ENCODE assay signal across 7 cellular contexts in the genomic region with DNA sequence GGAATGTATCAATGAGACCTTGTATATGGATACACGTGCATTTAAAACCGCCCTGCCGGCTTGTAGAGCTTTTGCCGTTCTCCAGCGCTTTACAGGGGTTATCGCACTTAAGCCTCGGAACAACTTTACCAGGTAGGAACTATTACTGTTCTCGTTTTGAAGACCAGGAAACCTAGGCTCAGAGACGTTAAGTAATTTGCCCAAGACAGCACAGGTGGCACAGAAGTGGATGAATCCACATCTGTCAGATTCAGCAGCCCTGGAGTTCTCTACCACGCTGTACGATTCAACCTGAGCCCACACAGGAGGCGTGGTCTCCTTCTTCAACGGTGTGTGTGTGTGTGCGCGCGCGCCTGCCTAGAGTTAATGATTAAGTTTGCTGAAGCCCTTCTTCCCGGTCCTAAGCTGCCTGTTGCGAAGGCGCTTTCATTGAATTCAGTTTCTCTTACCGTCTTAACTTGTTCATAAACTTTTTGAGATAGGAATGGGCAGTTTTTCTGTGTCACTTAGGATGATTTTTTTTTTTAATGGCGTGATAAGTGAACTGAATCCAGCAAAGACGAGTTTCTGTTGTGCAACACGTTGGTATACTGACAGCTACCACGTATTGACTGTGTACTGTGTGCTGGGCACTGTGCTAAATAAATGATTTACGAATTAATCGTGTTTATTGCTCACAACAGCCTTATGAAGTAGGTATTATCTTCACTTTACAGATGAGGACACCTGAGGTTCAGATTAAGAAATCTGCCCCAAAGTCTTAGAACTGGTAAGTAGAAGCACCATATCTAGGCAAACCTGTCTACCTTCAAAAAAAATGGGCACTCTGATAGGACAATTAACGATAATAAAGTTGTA.
DNase-seq lines count a peak whose midpoint lies in the region; ATAC-seq, FAIRE-seq and TF ChIP-seq lines count a peak whose summit lies in the region.

No MANE protein-coding gene starts in this region.

- DNase-seq in NCI-H187 treated with DMSO at 0.1 percent for 48 hours (lab: John Stamatoyannopoulos, UW) = peak; percentile 53
- DNase-seq in T-helper 9 cell = peak; percentile 59
- peak; percentile 39 to 89 (median 56) for DNase-seq in K562 (ENCODE audit: extremely low read depth in 1 of 4, low spot score in 3 of 4)
- peak; percentile 67 for DNase-seq in iPS-NIHi11 (ENCODE audit: low spot score)
- peak; percentile 40 to 62 for DNase-seq in stimulated activated CD4-positive, alpha-beta T cell treated with anti-CD3 and anti-CD28 coated beads, Interleukin-15, amount 100 ng/mL, for 1 hour (ENCODE audit: low read depth in 1 of 2, low spot score in 1 of 2)

- peaks cover 97% of the 10 kb centered on the region for H3K79me2 ChIP-seq in K562 (ENCODE audit: control insufficient read depth, insufficient read depth, low read length)

- CTCF ChIA-PET in K562 (lab: Yijun Ruan, JAX; ENCODE audit: low intra/inter-chr PET ratio) = interaction anchor here (0.5 to 0.6 kb wide), 2 partner anchors 80 to 640 kb away, joined by 3 read pairs; no protein-coding TSS in a partner anchor

- H3K9me1 ChIP-seq in K562 (ENCODE audit: control insufficient read depth, insufficient read depth, low read length) = no peaks in the 10 kb centered on the region

- WGBS in K562 (ENCODE audit: insufficient coverage, low coverage, missing lambda C conversion rate) = 0% methylated on average over 27 of the region's 28 CpGs

- TF ChIP-seq EP300 in K562 (IDR thresholded peaks at IDR 0.05; ENCODE audit: low read length) = no peak

- H3K4me2 ChIP-seq in K562 (ENCODE audit: insufficient read depth, low read length) = peak overlapping the region; percentile 88

- FAIRE-seq in K562 (lab: Jason Lieb, UNC) = no peak

- ATAC-seq in GM18511 (IDR thresholded peaks at IDR 0.05; ENCODE audit: unreplicated experiment) = peak; percentile 76
- ATAC-seq in HG02973 (IDR thresholded peaks at IDR 0.05; ENCODE audit: unreplicated experiment) = peak; percentile 43
- peak; percentile 74 for ATAC-seq in K562

- H3K9ac ChIP-seq in K562 (ENCODE audit: insufficient read depth in 1 of 2, low read depth in 2 of 2, low read length in 2 of 2) = peak overlapping the region; percentile 93 to 98

- TF ChIP-seq RAD21 in K562 (CRISPR knock-in tag; conservative IDR thresholded peaks at IDR 0.05 in 1 of 2, IDR thresholded peaks at IDR 0.05 in 1 of 2) = no peak

- peak overlapping the region; percentile 69 for H3K4me3 ChIP-seq in K562

- peaks cover 14% of the 10 kb centered on the region; the same call in 1 of the 3 replicates for H3K36me3 ChIP-seq in K562 (ENCODE audit: control insufficient read depth, insufficient read depth, low read length)

- peak; percentile 64 for TF ChIP-seq POLR2A in K562 (conservative IDR thresholded peaks at IDR 0.05)

- no peaks in the 10 kb centered on the region for H3K9me3 ChIP-seq in K562 (replicated peaks; ENCODE audit: control insufficient read depth, insufficient read depth, low read depth, low read length)

- in situ Hi-C loops in K562 (cut with MboI) = no loop called here

- H4K20me1 ChIP-seq in K562 (replicated peaks; ENCODE audit: control insufficient read depth, insufficient read depth, low read length) = peaks cover 3% of the 10 kb centered on the region; the same call in 1 of the 2 replicates

- TF ChIP-seq CTCF in K562 (IDR thresholded peaks at IDR 0.05 in 2 of 3, conservative IDR thresholded peaks at IDR 0.05 in 1 of 3; ENCODE audit: insufficient read depth in 2 of 3, low read depth in 1 of 3, low read length in 3 of 3) = no peak

- intact Hi-C loops in K562 (cut with micrococcal nuclease) = loop anchor here (1.0 to 10.0 kb wide), 4 partner anchors 85 to 830 kb away; a partner anchor contains a TSS

- POLR2A ChIA-PET in K562 (lab: Yijun Ruan, JAX) = interaction anchor here (0.6 to 4.8 kb wide), 9 partner anchors 8 to 829 kb away, joined by 3 to 27 read pairs (median 4); a partner anchor contains a TSS

- BruUV-seq in K562 (replicated peaks; lab: Mats Ljungman, UMichigan) = TSS peak; percentile 77

- no peaks in the 10 kb centered on the region for H3K27me3 ChIP-seq in K562 (ENCODE audit: control insufficient read depth in 2 of 2, insufficient read depth in 2 of 2, low read length in 2 of 2)

- H3K27ac ChIP-seq in K562 (ENCODE audit: extremely low read depth, low read depth, low read length) = peak overlapping the region; percentile 98

- peaks cover 0 to 5% of the 10 kb centered on the region in 2 experiments; a peak in 2 of 5 replicates for H3K4me1 ChIP-seq in K562 (replicated peaks in 1 of 2; ENCODE audit: control insufficient read depth in 2 of 2, insufficient read depth in 2 of 2, low read length in 2 of 2)

- peak overlapping the region; percentile 89 for H2AFZ ChIP-seq in K562 (ENCODE audit: low read depth, low read length)

TF ChIP-seq in K562, 482 proteins besides CTCF, POLR2A, EP300 and RAD21 (continues in another document):
- no peak for TF ChIP-seq RBM14 (IDR thresholded peaks at IDR 0.05; ENCODE audit: borderline replicate concordance, insufficient read depth, low read depth, low read length)
- no peak for TF ChIP-seq CHCHD3 (CRISPR knock-in tag; IDR thresholded peaks at IDR 0.05)
- TF ChIP-seq ZNF717 (CRISPR knock-in tag; IDR thresholded peaks at IDR 0.05) = no peak
- no peak for TF ChIP-seq RUNX1 (IDR thresholded peaks at IDR 0.05; ENCODE audit: low read depth)
- no peak for TF ChIP-seq ZSCAN29 (IDR thresholded peaks at IDR 0.05)
- TF ChIP-seq, protein P1, sequence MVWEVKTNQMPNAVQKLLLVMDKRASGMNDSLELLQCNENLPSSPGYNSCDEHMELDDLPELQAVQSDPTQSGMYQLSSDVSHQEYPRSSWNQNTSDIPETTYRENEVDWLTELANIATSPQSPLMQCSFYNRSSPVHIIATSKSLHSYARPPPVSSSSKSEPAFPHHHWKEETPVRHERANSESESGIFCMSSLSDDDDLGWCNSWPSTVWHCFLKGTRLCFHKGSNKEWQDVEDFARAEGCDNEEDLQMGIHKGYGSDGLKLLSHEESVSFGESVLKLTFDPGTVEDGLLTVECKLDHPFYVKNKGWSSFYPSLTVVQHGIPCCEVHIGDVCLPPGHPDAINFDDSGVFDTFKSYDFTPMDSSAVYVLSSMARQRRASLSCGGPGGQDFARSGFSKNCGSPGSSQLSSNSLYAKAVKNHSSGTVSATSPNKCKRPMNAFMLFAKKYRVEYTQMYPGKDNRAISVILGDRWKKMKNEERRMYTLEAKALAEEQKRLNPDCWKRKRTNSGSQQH (CRISPR knock-in tag; IDR thresholded peaks at IDR 0.05) = no peak
- TF ChIP-seq TOE1 (IDR thresholded peaks at IDR 0.05; ENCODE audit: borderline replicate concordance) = 0 out of 2 replicates have a peak, but pooled peaks have one; percentile 31
- TF ChIP-seq TOE1 (CRISPR knock-in tag; IDR thresholded peaks at IDR 0.05; ENCODE audit: borderline replicate concordance, low read depth) = no peak
- no peak for TF ChIP-seq ILK (tag; IDR thresholded peaks at IDR 0.05; ENCODE audit: borderline replicate concordance, low read depth)
- no peak for TF ChIP-seq U2AF1 (optimal IDR thresholded peaks at IDR 0.05; ENCODE audit: low read depth, low read length)
- TF ChIP-seq SMARCB1 (IDR thresholded peaks at IDR 0.05; ENCODE audit: insufficient read length, low read depth) = no peak
- TF ChIP-seq, protein P2, sequence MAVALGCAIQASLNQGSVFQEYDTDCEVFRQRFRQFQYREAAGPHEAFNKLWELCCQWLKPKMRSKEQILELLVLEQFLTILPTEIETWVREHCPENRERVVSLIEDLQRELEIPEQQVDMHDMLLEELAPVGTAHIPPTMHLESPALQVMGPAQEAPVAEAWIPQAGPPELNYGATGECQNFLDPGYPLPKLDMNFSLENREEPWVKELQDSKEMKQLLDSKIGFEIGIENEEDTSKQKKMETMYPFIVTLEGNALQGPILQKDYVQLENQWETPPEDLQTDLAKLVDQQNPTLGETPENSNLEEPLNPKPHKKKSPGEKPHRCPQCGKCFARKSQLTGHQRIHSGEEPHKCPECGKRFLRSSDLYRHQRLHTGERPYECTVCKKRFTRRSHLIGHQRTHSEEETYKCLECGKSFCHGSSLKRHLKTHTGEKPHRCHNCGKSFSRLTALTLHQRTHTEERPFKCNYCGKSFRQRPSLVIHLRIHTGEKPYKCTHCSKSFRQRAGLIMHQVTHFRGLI (CRISPR knock-in tag; IDR thresholded peaks at IDR 0.05) = no peak
- TF ChIP-seq, protein P3, sequence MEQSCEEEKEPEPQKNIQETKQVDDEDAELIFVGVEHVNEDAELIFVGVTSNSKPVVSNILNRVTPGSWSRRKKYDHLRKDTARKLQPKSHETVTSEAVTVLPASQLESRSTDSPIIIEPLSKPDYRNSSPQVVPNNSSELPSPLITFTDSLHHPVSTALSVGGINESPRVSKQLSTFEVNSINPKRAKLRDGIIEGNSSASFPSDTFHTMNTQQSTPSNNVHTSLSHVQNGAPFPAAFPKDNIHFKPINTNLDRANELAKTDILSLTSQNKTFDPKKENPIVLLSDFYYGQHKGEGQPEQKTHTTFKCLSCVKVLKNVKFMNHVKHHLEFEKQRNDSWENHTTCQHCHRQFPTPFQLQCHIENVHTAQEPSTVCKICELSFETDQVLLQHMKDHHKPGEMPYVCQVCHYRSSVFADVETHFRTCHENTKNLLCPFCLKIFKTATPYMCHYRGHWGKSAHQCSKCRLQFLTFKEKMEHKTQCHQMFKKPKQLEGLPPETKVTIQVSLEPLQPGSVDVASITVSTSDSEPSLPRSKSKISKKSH (CRISPR knock-in tag; IDR thresholded peaks at IDR 0.05) = no peak
- TF ChIP-seq PYGO2 (tag; IDR thresholded peaks at IDR 0.05) = no peak
- no peak for TF ChIP-seq FOXA3 (CRISPR knock-in tag; conservative IDR thresholded peaks at IDR 0.05 in 1 of 2, IDR thresholded peaks at IDR 0.05 in 1 of 2)
- TF ChIP-seq, protein P4, sequence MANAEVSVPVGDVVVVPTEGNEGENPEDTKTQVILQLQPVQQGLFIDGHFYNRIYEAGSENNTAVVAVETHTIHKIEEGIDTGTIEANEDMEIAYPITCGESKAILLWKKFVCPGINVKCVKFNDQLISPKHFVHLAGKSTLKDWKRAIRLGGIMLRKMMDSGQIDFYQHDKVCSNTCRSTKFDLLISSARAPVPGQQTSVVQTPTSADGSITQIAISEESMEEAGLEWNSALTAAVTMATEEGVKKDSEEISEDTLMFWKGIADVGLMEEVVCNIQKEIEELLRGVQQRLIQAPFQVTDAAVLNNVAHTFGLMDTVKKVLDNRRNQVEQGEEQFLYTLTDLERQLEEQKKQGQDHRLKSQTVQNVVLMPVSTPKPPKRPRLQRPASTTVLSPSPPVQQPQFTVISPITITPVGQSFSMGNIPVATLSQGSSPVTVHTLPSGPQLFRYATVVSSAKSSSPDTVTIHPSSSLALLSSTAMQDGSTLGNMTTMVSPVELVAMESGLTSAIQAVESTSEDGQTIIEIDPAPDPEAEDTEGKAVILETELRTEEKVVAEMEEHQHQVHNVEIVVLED (CRISPR knock-in tag; IDR thresholded peaks at IDR 0.05) = no peak
- TF ChIP-seq TCF7L2 (IDR thresholded peaks at IDR 0.05; ENCODE audit: low read depth, low read length) = no peak
- TF ChIP-seq ZNF76 (CRISPR knock-in tag; IDR thresholded peaks at IDR 0.05; ENCODE audit: borderline replicate concordance) = no peak
- TF ChIP-seq KDM5B (IDR thresholded peaks at IDR 0.05; ENCODE audit: insufficient replicate concordance, low read depth, low read length) = no peak

Comparison
In these comparisons a context has a peak if more than half of its experiments do, and no peak if none do; other contexts are left out.
1. Peak in every context shown above with its lines: DNase-seq, ATAC-seq, H3K4me3 ChIP-seq and H3K27ac ChIP-seq.